ENCODE assay signal across 25 cellular contexts in the genomic region with DNA sequence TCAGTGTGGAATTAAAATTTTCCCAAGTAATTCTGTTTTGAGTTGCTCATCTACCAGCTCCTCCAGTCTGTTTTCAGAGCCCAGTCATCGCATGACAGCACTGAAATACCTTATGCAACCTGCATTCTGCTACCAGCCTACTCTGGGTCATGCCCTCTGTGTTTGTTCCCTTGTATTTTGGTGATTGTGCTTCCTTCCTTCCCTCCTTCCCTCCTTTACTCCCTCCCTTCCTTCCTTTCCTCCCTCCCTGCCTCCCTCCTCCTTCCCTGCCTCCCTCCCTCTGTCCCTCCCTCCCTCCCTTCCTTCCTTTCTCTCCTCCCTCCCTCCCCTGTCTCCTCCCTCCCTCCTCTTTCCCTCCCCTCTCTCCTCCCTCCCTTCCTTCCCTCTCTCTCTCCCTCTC.
A peak's percentile ranks its signal among the peaks of the same experiment; 100 is the strongest.
DNase-seq lines count a peak whose midpoint lies in the region; ATAC-seq, FAIRE-seq and TF ChIP-seq lines count a peak whose summit lies in the region.
"Had no signal": no experiment of that assay in that cellular context is flagged by ENCODE, and none has a peak within 500 bp of the region (broad histone marks: within the 10 kb centered on the region; RNA-seq: fewer than 3 reads in every experiment).

No MANE protein-coding gene starts in this region.

- 0 out of 2 replicates have a peak overlapping the region, but pooled peaks have one; percentile 28 for H2AFZ ChIP-seq in PC-3 (ENCODE audit: low read length)

- peak overlapping the region; percentile 35; the same call in 1 of the 2 replicates for H3K27ac ChIP-seq in PC-3 (ENCODE audit: low read length)
- peak overlapping the region; percentile 19 for H3K27ac ChIP-seq in epithelial cell of prostate
- H3K27ac ChIP-seq: body of pancreas, gastroesophageal sphincter, skin epidermis, WERI-Rb-1 had no signal

- POLR2A ChIA-PET in PC-3 (lab: Charles Lee; ENCODE audit: unreplicated experiment), result no interaction called here

- no peak for TF ChIP-seq POLR2A in H54 (IDR thresholded peaks at IDR 0.05; ENCODE audit: low read depth, low read length)

- H3F3A ChIP-seq in PC-3 (ENCODE audit: low read length, unreplicated experiment), result peaks cover 3% of the 10 kb centered on the region

- no peaks in the 10 kb centered on the region for H3K27me3 ChIP-seq in PC-3 (ENCODE audit: low read length)
- H3K27me3 ChIP-seq: body of pancreas, gastroesophageal sphincter had no signal

- H3K4me1 Mint-ChIP-seq in osteocyte (ENCODE audit: unreplicated experiment), result peaks cover 9% of the 10 kb centered on the region
- H3K4me1 Mint-ChIP-seq in activated T-cell treated with anti-CD3 and anti-CD28 coated beads, Interleukin-2, amount 50 U/mL, for 72 hours (ENCODE audit: low read depth), result no peaks in the 10 kb centered on the region
- H3K4me1 Mint-ChIP-seq: B cell; naive thymus-derived CD4-positive, alpha-beta T cell had no signal

- DNase-seq in H54 (ENCODE audit: insufficient read length, low spot score) (no peak), PC-3 (peak; percentile 65), epithelial cell of prostate (ENCODE audit: low read depth, low spot score) (peak; percentile 14), osteocyte (ENCODE audit: extremely low spot score, unreplicated experiment) (no peak), pons (ENCODE audit: low spot score) (no peak), Kasumi-1 (lab: John Stamatoyannopoulos, UW) (no peak)
- DNase-seq in NK-92 treated with Interleukin-12 subunit alpha and Interleukin-12 subunit beta, amount 100 ng/mL, for 24 hours (lab: John Stamatoyannopoulos, UW), result no peak
- DNase-seq in activated T-cell treated with anti-CD3 and anti-CD28 coated beads, Interleukin-2, amount 50 U/mL, for 72 hours, result no peak
- DNase-seq: activated CD4-positive, alpha-beta memory T cell treated with anti-CD3 and anti-CD28 coated beads for 36 hours; activated naive CD4-positive, alpha-beta T cell treated with anti-CD3 and anti-CD28 coated beads, Interleukin-2, amount 50 U/mL, for 16 hours; body of pancreas; Caco-2; cortex of kidney; naive thymus-derived CD4-positive, alpha-beta T cell; NCI-H187 treated with DMSO at 0.1 percent for 48 hours; NCI-H446 treated with DMSO at 0.1 percent for 48 hours; posterior cingulate gyrus; Right ventricle myocardium superior; stimulated activated CD4-positive, alpha-beta T cell treated with anti-CD3 and anti-CD28 coated beads, Interleukin-4, amount 100 ng/mL, for 4 hours; WERI-Rb-1 had no signal

- ATAC-seq in PC-3, result peak; percentile 83
- no peak for ATAC-seq in activated T-cell treated with anti-CD3 and anti-CD28 coated beads, Interleukin-2, amount 50 U/mL, for 72 hours (replicated peaks in 1 of 2)
- ATAC-seq: body of pancreas; gastroesophageal sphincter; naive thymus-derived CD4-positive, alpha-beta T cell had no signal

- no peaks in the 10 kb centered on the region for H3K27me3 Mint-ChIP-seq in osteocyte (ENCODE audit: unreplicated experiment)
- no peaks in the 10 kb centered on the region for H3K27me3 Mint-ChIP-seq in activated T-cell treated with anti-CD3 and anti-CD28 coated beads, Interleukin-2, amount 50 U/mL, for 72 hours (ENCODE audit: low read depth)
- H3K27me3 Mint-ChIP-seq: activated CD4-positive, alpha-beta memory T cell treated with anti-CD3 and anti-CD28 coated beads for 36 hours; B cell; naive thymus-derived CD4-positive, alpha-beta T cell had no signal

- H3K9me2 ChIP-seq in PC-3 (replicated peaks; ENCODE audit: low read length), result no peaks in the 10 kb centered on the region

- no peaks in the 10 kb centered on the region for H3K79me2 ChIP-seq in PC-3 (ENCODE audit: low read length)

- H3K9ac ChIP-seq in PC-3 (ENCODE audit: low read length), result no peak overlapping the region

- intact Hi-C loops in PC-3 (cut with micrococcal nuclease), result no loop called here

- no peaks in the 10 kb centered on the region for H3K36me3 Mint-ChIP-seq in osteocyte (ENCODE audit: unreplicated experiment)
- H3K36me3 Mint-ChIP-seq in activated T-cell treated with anti-CD3 and anti-CD28 coated beads, Interleukin-2, amount 50 U/mL, for 72 hours (ENCODE audit: insufficient read depth in 2 of 2), result no peaks in the 10 kb centered on the region
- H3K36me3 Mint-ChIP-seq: activated CD4-positive, alpha-beta memory T cell treated with anti-CD3 and anti-CD28 coated beads for 36 hours; naive thymus-derived CD4-positive, alpha-beta T cell had no signal

- peaks cover 20% of the 10 kb centered on the region for H3K4me1 ChIP-seq in PC-3 (ENCODE audit: insufficient read depth, low read length)
- H3K4me1 ChIP-seq: body of pancreas, Caco-2, gastroesophageal sphincter had no signal

- CTCF ChIA-PET in PC-3 (lab: Charles Lee), result no interaction called here

- TF ChIP-seq CTCF in PC-3 (conservative IDR thresholded peaks at IDR 0.05; ENCODE audit: low read depth, low read length) (no peak), osteocyte (IDR thresholded peaks at IDR 0.05) (no peak)

- BruUV-seq in PC-3 (replicated peaks; lab: Mats Ljungman, UMichigan), result no TSS peak

- no peaks in the 10 kb centered on the region for H3K36me3 ChIP-seq in PC-3 (ENCODE audit: low read depth, low read length)
- H3K36me3 ChIP-seq: gastroesophageal sphincter, WERI-Rb-1 had no signal

- peaks cover 9% of the 10 kb centered on the region for H3K9me3 Mint-ChIP-seq in osteocyte (ENCODE audit: unreplicated experiment)
- peaks cover 0 to 6% of the 10 kb centered on the region in 2 donors for H3K9me3 Mint-ChIP-seq in activated T-cell treated with anti-CD3 and anti-CD28 coated beads, Interleukin-2, amount 50 U/mL, for 72 hours

- H3K4me3 Mint-ChIP-seq in osteocyte (ENCODE audit: unreplicated experiment), result no peak overlapping the region
- no peak overlapping the region for H3K4me3 Mint-ChIP-seq in activated T-cell treated with anti-CD3 and anti-CD28 coated beads, Interleukin-2, amount 50 U/mL, for 72 hours
- H3K4me3 Mint-ChIP-seq: activated CD4-positive, alpha-beta memory T cell treated with anti-CD3 and anti-CD28 coated beads for 36 hours; B cell; naive thymus-derived CD4-positive, alpha-beta T cell; T-helper 1 cell treated with Interleukin-12 subunit alpha and Interleukin-12 subunit beta and Interleukin-4 antibody, amounts not matched to agents 30 μg/mL and 1 μg/mL, for 36 hours had no signal

- peak overlapping the region; percentile 40 for H3K4me2 ChIP-seq in PC-3 (ENCODE audit: low read length)

- H4K20me1 ChIP-seq in PC-3 (ENCODE audit: low read length), result no peaks in the 10 kb centered on the region

- H3K9me3 ChIP-seq in PC-3 (ENCODE audit: low read length), result no peaks in the 10 kb centered on the region
- H3K9me3 ChIP-seq: body of pancreas, Caco-2, gastroesophageal sphincter had no signal

- H3K27ac Mint-ChIP-seq in osteocyte (ENCODE audit: unreplicated experiment), result peak overlapping the region; percentile 18
- H3K27ac Mint-ChIP-seq in activated T-cell treated with anti-CD3 and anti-CD28 coated beads, Interleukin-2, amount 50 U/mL, for 72 hours, result no peak overlapping the region
- H3K27ac Mint-ChIP-seq: activated CD4-positive, alpha-beta memory T cell treated with anti-CD3 and anti-CD28 coated beads for 36 hours; B cell; naive thymus-derived CD4-positive, alpha-beta T cell; T-helper 1 cell treated with Interleukin-12 subunit alpha and Interleukin-12 subunit beta and Interleukin-4 antibody, amounts not matched to agents 30 μg/mL and 1 μg/mL, for 36 hours had no signal

- no peak overlapping the region for H3K4me3 ChIP-seq in PC-3 (ENCODE audit: low read length)
- H3K4me3 ChIP-seq: body of pancreas, gastroesophageal sphincter, lung, skin epidermis had no signal

- FAIRE-seq in H54 (lab: Jason Lieb, UNC), result peak; percentile 68

Comparison
In these comparisons a context has a peak if more than half of its experiments do, and no peak if none do; other contexts are left out.
1. DNase-seq: peak in PC-3 (single experiment) and epithelial cell of prostate (single experiment); none in H54 (single experiment), osteocyte (single experiment), pons (single experiment), NK-92 treated with Interleukin-12 subunit alpha and Interleukin-12 subunit beta, amount 100 ng/mL, for 24 hours (single experiment), activated T-cell treated with anti-CD3 and anti-CD28 coated beads, Interleukin-2, amount 50 U/mL, for 72 hours (0 of 2) and Kasumi-1 (0 of 2).